ENCODE assay signal across 10 cellular contexts in genomic region chr2:200525066-200525465, GRCh38. TPM values are rescaled to one million over a fixed set of nuclear protein-coding genes. Genes with fewer than 3 reads are reported as not detected.
DNase-seq lines count a peak whose midpoint lies in the region; ATAC-seq and TF ChIP-seq lines count a peak whose summit lies in the region.
"Had no signal": no experiment of that assay in that cellular context is flagged by ENCODE, and none has a peak within 500 bp of the region (broad histone marks: within the 10 kb centered on the region; RNA-seq: fewer than 3 reads in every experiment).

No MANE protein-coding gene starts in this region.

- H3K4me2 ChIP-seq in SK-N-SH: peak overlapping the region; percentile 83

- H3K9me2 ChIP-seq in SK-N-SH: no peaks in the 10 kb centered on the region

- H3K4me1 ChIP-seq in SK-N-SH (ENCODE audit: control insufficient read depth in 1 of 2, insufficient read depth in 2 of 2, low read depth in 1 of 2, low read length in 1 of 2) (peaks cover 11 to 13% of the 10 kb centered on the region in 2 experiments; a peak in 3 of 4 replicates), suprapubic skin (peaks cover 9% of the 10 kb centered on the region)

- no peaks in the 10 kb centered on the region for H3K9me3 Mint-ChIP-seq in activated T-helper 17 cell treated with anti-CD3 and anti-CD28 coated beads, Interleukin-2, amount 50 U/mL, for 72 hours
- H3K9me3 Mint-ChIP-seq: stimulated activated naive B cell treated with anti-CD40 and anti-IgM and Interleukin-4, amounts not matched to agents 10 μg/mL and 1 μg/mL and 100 μg/mL, for 72 hours had no signal

- H3K27ac ChIP-seq in SK-N-SH (ENCODE audit: low read depth in 2 of 2, low read length in 1 of 2): no peak overlapping the region
- no peak overlapping the region for H3K27ac ChIP-seq in suprapubic skin

- H3K9me3 ChIP-seq in SK-N-SH: no peaks in the 10 kb centered on the region
- H3K9me3 ChIP-seq in suprapubic skin: no peaks in the 10 kb centered on the region

- TF ChIP-seq EP300 in SK-N-SH (IDR thresholded peaks at IDR 0.05; ENCODE audit: borderline replicate concordance in 1 of 2, low read depth in 1 of 2, low read length in 1 of 2) (no peak), suprapubic skin (IDR thresholded peaks at IDR 0.05) (no peak)

- H3K36me3 Mint-ChIP-seq in activated T-helper 17 cell treated with anti-CD3 and anti-CD28 coated beads, Interleukin-2, amount 50 U/mL, for 72 hours (ENCODE audit: low read depth): peaks cover 11% of the 10 kb centered on the region
- H3K36me3 Mint-ChIP-seq: stimulated activated naive B cell treated with anti-CD40 and anti-IgM and Interleukin-4, amounts not matched to agents 10 μg/mL and 1 μg/mL and 100 μg/mL, for 72 hours had no signal

- H3K79me2 ChIP-seq in SK-N-SH (ENCODE audit: insufficient read depth): peaks cover 39% of the 10 kb centered on the region

- TF ChIP-seq RAD21 in SK-N-SH (IDR thresholded peaks at IDR 0.05; ENCODE audit: low read length): no peak

- ATAC-seq in SK-N-SH treated with all-trans-retinoic acid at 6 μM for 48 hours (no peak), left colon (peak; percentile 6), HG02763 (IDR thresholded peaks at IDR 0.05; ENCODE audit: unreplicated experiment) (no peak)
- no peak for ATAC-seq in activated T-helper 17 cell treated with anti-CD3 and anti-CD28 coated beads, Interleukin-2, amount 50 U/mL, for 72 hours (replicated peaks)

- TF ChIP-seq CTCF in SK-N-SH (IDR thresholded peaks at IDR 0.05) (no peak), suprapubic skin (IDR thresholded peaks at IDR 0.05) (no peak)

- peak overlapping the region; percentile 89 for H3K4me3 Mint-ChIP-seq in activated T-helper 17 cell treated with anti-CD3 and anti-CD28 coated beads, Interleukin-2, amount 50 U/mL, for 72 hours

- intact Hi-C loops in left colon (cut with DNase I, micrococcal nuclease): no loop called here

- H3F3A ChIP-seq in SK-N-SH (replicated peaks; ENCODE audit: insufficient read depth): no peaks in the 10 kb centered on the region

- peak overlapping the region; percentile 99 for H2AFZ ChIP-seq in SK-N-SH (ENCODE audit: low read depth)

- CTCF ChIA-PET in SK-N-SH (lab: Yijun Ruan, JAX): interaction anchor here (0.9 to 2.8 kb wide), 4 partner anchors 11 to 180 kb away, joined by 3 to 16 read pairs (median 3); partner anchors contain the start of gene KCTD18

- no peaks in the 10 kb centered on the region for H4K20me1 ChIP-seq in SK-N-SH (ENCODE audit: insufficient read depth)

- no peak overlapping the region; the same call in 1 of the 2 replicates for H3K9ac ChIP-seq in SK-N-SH

- peak overlapping the region in 1 of 2 experiments; percentile 92; a peak in 2 of 4 replicates for H3K4me3 ChIP-seq in SK-N-SH (ENCODE audit: low read depth in 2 of 2, low read length in 1 of 2)
- peak overlapping the region; percentile 71 for H3K4me3 ChIP-seq in suprapubic skin

- 38% methylated on average over 2 of the region's 2 CpGs for WGBS in SK-N-SH (ENCODE audit: low lambda C conversion rate)
- 73% methylated on average over 2 of the region's 2 CpGs for WGBS in suprapubic skin

- H3K27me3 ChIP-seq in SK-N-SH (ENCODE audit: insufficient read depth) (no peaks in the 10 kb centered on the region; the same call in 1 of the 2 replicates), suprapubic skin (peaks cover 4% of the 10 kb centered on the region)

- H3K27me3 Mint-ChIP-seq in activated T-helper 17 cell treated with anti-CD3 and anti-CD28 coated beads, Interleukin-2, amount 50 U/mL, for 72 hours: peaks cover 5% of the 10 kb centered on the region
- H3K27me3 Mint-ChIP-seq: stimulated activated naive B cell treated with anti-CD40 and anti-IgM and Interleukin-4, amounts not matched to agents 10 μg/mL and 1 μg/mL and 100 μg/mL, for 72 hours had no signal

- POLR2A ChIA-PET in SK-N-SH (lab: Yijun Ruan, JAX): interaction anchor here (1.1 kb wide), 1 partner anchor 339 kb away, joined by 3 read pairs; the partner anchor contains the start of gene CLK1

- H3K36me3 ChIP-seq in SK-N-SH (replicated peaks in 1 of 2; ENCODE audit: control insufficient read depth in 1 of 2, insufficient read depth in 2 of 2, low read length in 1 of 2): no peaks in the 10 kb centered on the region
- H3K36me3 ChIP-seq in suprapubic skin: no peaks in the 10 kb centered on the region

- H3K4me1 Mint-ChIP-seq in activated T-helper 17 cell treated with anti-CD3 and anti-CD28 coated beads, Interleukin-2, amount 50 U/mL, for 72 hours: peaks cover 17% of the 10 kb centered on the region

- no peak overlapping the region for H3K27ac Mint-ChIP-seq in activated T-helper 17 cell treated with anti-CD3 and anti-CD28 coated beads, Interleukin-2, amount 50 U/mL, for 72 hours
- H3K27ac Mint-ChIP-seq: stimulated activated naive B cell treated with anti-CD40 and anti-IgM and Interleukin-4, amounts not matched to agents 10 μg/mL and 1 μg/mL and 100 μg/mL, for 72 hours had no signal

- DNase-seq in SK-N-SH (no peak), left colon (no peak), suprapubic skin (ENCODE audit: low spot score in 2 of 2) (no peak), GDM1 (lab: John Stamatoyannopoulos, UW) (no peak)
- no peak for DNase-seq in activated CD4-positive, alpha-beta T cell treated with anti-CD3 and anti-CD28 coated beads for 1 hour
- DNase-seq: NCI-H526 treated with DMSO at 0.1 percent for 48 hours; stimulated activated naive B cell treated with anti-CD40 and anti-IgM and Interleukin-4, amounts not matched to agents 10 μg/mL and 1 μg/mL and 100 μg/mL, for 72 hours had no signal

- TF ChIP-seq POLR2A in suprapubic skin (IDR thresholded peaks at IDR 0.05): no peak

TF ChIP-seq in SK-N-SH, 30 proteins besides CTCF, POLR2A, EP300 and RAD21 (continues in another document):
- TF ChIP-seq, protein P1, sequence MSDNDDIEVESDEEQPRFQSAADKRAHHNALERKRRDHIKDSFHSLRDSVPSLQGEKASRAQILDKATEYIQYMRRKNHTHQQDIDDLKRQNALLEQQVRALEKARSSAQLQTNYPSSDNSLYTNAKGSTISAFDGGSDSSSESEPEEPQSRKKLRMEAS (IDR thresholded peaks at IDR 0.05; ENCODE audit: low read depth): no peak
- TF ChIP-seq JUND (IDR thresholded peaks at IDR 0.05) (no peak), NRF1 (IDR thresholded peaks at IDR 0.05; ENCODE audit: low read depth, low read length) (no peak), MXI1 (IDR thresholded peaks at IDR 0.05; ENCODE audit: low read depth, low read length) (no peak), FOXM1 (IDR thresholded peaks at IDR 0.05; ENCODE audit: low read depth) (no peak), TEAD4 (IDR thresholded peaks at IDR 0.05; ENCODE audit: borderline replicate concordance, insufficient read depth) (no peak), RCOR1 (IDR thresholded peaks at IDR 0.05; ENCODE audit: low read length) (no peak), CHD2 (IDR thresholded peaks at IDR 0.05; ENCODE audit: low read length, partially characterized antibody) (no peak), RXRA (IDR thresholded peaks at IDR 0.05; ENCODE audit: borderline replicate concordance, low read depth) (no peak), POLR2AphosphoS5 (IDR thresholded peaks at IDR 0.05; ENCODE audit: low read depth, low read length) (no peak), EZH2phosphoT487 (IDR thresholded peaks at IDR 0.05; ENCODE audit: borderline replicate concordance, low read depth) (no peak), GATA2 (CRISPR knock-in tag; IDR thresholded peaks at IDR 0.05) (no peak)

TF ChIP-seq in SK-N-SH treated with all-trans-retinoic acid at 6 μM for 48 hours, 23 proteins besides CTCF, POLR2A, EP300 and RAD21:
- TF ChIP-seq PATZ1 (CRISPR knock-in tag; IDR thresholded peaks at IDR 0.05; ENCODE audit: borderline replicate concordance) (no peak), ISL1 (CRISPR knock-in tag; IDR thresholded peaks at IDR 0.05) (no peak), OSR1 (CRISPR knock-in tag; IDR thresholded peaks at IDR 0.05) (no peak), PPARA (CRISPR knock-in tag; IDR thresholded peaks at IDR 0.05; ENCODE audit: borderline replicate concordance) (no peak), CSDC2 (CRISPR knock-in tag; IDR thresholded peaks at IDR 0.05) (no peak)
- TF ChIP-seq, protein P2, sequence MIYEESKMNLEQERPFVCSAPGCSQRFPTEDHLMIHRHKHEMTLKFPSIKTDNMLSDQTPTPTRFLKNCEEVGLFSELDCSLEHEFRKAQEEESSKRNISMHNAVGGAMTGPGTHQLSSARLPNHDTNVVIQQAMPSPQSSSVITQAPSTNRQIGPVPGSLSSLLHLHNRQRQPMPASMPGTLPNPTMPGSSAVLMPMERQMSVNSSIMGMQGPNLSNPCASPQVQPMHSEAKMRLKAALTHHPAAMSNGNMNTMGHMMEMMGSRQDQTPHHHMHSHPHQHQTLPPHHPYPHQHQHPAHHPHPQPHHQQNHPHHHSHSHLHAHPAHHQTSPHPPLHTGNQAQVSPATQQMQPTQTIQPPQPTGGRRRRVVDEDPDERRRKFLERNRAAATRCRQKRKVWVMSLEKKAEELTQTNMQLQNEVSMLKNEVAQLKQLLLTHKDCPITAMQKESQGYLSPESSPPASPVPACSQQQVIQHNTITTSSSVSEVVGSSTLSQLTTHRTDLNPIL (CRISPR knock-in tag; IDR thresholded peaks at IDR 0.05; ENCODE audit: low read depth): no peak

RNA-seq across cellular contexts. Expression of gene SGO2, which starts 0.9 kb away (rescaled TPM):
- polyA plus RNA-seq in SK-N-SH (2012; rRNA removed): 2.8 TPM in 2 replicates
- 4.3 and 5.3 TPM in 2 replicates for polyA plus RNA-seq in SK-N-SH (2012; cell fraction: cytosol; rRNA removed)
- polyA plus RNA-seq in SK-N-SH (2012; cell fraction: nucleus; rRNA removed): 1.3 and 1.8 TPM in 2 replicates
- total RNA-seq in activated T-helper 17 cell treated with anti-CD3 and anti-CD28 coated beads, Interleukin-2, amount 50 U/mL, for 72 hours: 10 to 100 TPM; 51.2 to 67.7 TPM
- total RNA-seq in left colon (1 to 10 TPM; 2.6 to 3.9 TPM), suprapubic skin (1 to 10 TPM; 2.0 to 3.5 (median 2.8) TPM)

RNA-seq across cellular contexts. Expression of gene KCTD18, which starts 15.2 kb away (rescaled TPM):
- 7.1 and 8.0 TPM in 2 replicates for polyA plus RNA-seq in SK-N-SH (2012; rRNA removed)
- polyA plus RNA-seq in SK-N-SH (2012; cell fraction: cytosol; rRNA removed): 9.3 and 9.8 TPM in 2 replicates
- 7.7 and 8.6 TPM in 2 replicates for polyA plus RNA-seq in SK-N-SH (2012; cell fraction: nucleus; rRNA removed)
- total RNA-seq in activated T-helper 17 cell treated with anti-CD3 and anti-CD28 coated beads, Interleukin-2, amount 50 U/mL, for 72 hours: 10 to 100 TPM in 1 of 2 donors, 1 to 10 TPM in 1; 9.3 to 10.8 TPM
- total RNA-seq in left colon (10 to 100 TPM; 13.5 to 16.2 TPM), suprapubic skin (10 to 100 TPM; 14.0 to 22.8 (median 21.2) TPM)

Comparison
In these comparisons a context has a peak if more than half of its experiments do, and no peak if none do; other contexts are left out.
1. RNA of gene SGO2, which starts 0.9 kb away (total RNA-seq): 51.2 to 67.7 TPM in activated T-helper 17 cell treated with anti-CD3 and anti-CD28 coated beads, Interleukin-2, amount 50 U/mL, for 72 hours; 2.6 to 3.9 TPM in left colon and 2.0 to 3.5 TPM in suprapubic skin; every median in the first group is over 10 times any median in the second.